In genomic region chr9:20353529-20353928, GRCh38 we compare ENCODE assay signal across 21 cellular contexts.
DNase-seq lines count a peak whose midpoint lies in the region; ATAC-seq, FAIRE-seq and TF ChIP-seq lines count a peak whose summit lies in the region.
"Had no signal": no experiment of that assay in that cellular context is flagged by ENCODE, and none has a peak within 500 bp of the region (broad histone marks: within the 10 kb centered on the region; RNA-seq: fewer than 3 reads in every experiment).

No MANE protein-coding gene starts in this region.

- H3K36me3 Mint-ChIP-seq in activated naive CD4-positive, alpha-beta T cell treated with anti-CD3 and anti-CD28 coated beads, Interleukin-2, amount 10 ng/mL, durations not matched to agents 7 days and 5 days: peaks cover 88% of the 10 kb centered on the region
- H3K36me3 Mint-ChIP-seq in activated naive CD4-positive, alpha-beta T cell treated with anti-CD3 and anti-CD28 coated beads for 36 hours (ENCODE audit: low read depth): peaks cover 27% of the 10 kb centered on the region
- peaks cover 67% of the 10 kb centered on the region for H3K36me3 Mint-ChIP-seq in activated T-helper 17 cell treated with anti-CD3 and anti-CD28 coated beads, Interleukin-2, amount 50 U/mL, for 72 hours (ENCODE audit: low read depth)
- H3K36me3 Mint-ChIP-seq in type B pancreatic cell: peaks cover 34% of the 10 kb centered on the region

- in situ Hi-C loops in HepG2 (cut with HindIII; ENCODE audit: extremely low pct_ligation_motif_present, low pct_unique_long_range_greater_than_20kb) (loop anchor here (25.0 kb wide), 1 partner anchor 759 kb away; no protein-coding TSS in a partner anchor), G401 (cut with HindIII; ENCODE audit: low sequenced_read_pairs) (no loop called here)

- no peak overlapping the region for H3K9ac ChIP-seq in HepG2 (ENCODE audit: insufficient read depth, low read depth, low read length)
- H3K9ac ChIP-seq: neural progenitor cell had no signal

- no peak for TF ChIP-seq POLR2A in HepG2 (IDR thresholded peaks at IDR 0.05; ENCODE audit: insufficient read depth in 1 of 2, low read depth in 2 of 2, low read length in 2 of 2)

- no peak overlapping the region for H3K4me3 Mint-ChIP-seq in activated naive CD4-positive, alpha-beta T cell treated with anti-CD3 and anti-CD28 coated beads, Interleukin-2, amount 10 ng/mL, durations not matched to agents 7 days and 5 days
- no peak overlapping the region for H3K4me3 Mint-ChIP-seq in activated naive CD4-positive, alpha-beta T cell treated with anti-CD3 and anti-CD28 coated beads for 36 hours
- peak overlapping the region; percentile 39 for H3K4me3 Mint-ChIP-seq in activated T-helper 17 cell treated with anti-CD3 and anti-CD28 coated beads, Interleukin-2, amount 50 U/mL, for 72 hours
- peak overlapping the region; percentile 15 for H3K4me3 Mint-ChIP-seq in type B pancreatic cell
- H3K4me3 Mint-ChIP-seq: CD4-positive, alpha-beta T cell; H9; neural progenitor cell had no signal

- TF ChIP-seq RAD21 in HepG2 (CRISPR knock-in tag; IDR thresholded peaks at IDR 0.05): no peak

- no peak for DNase-seq in activated naive CD4-positive, alpha-beta T cell treated with anti-CD3 and anti-CD28 coated beads, Interleukin-2, amount 10 ng/mL, durations not matched to agents 7 days and 5 days
- DNase-seq in activated naive CD4-positive, alpha-beta T cell treated with anti-CD3 and anti-CD28 coated beads for 36 hours: no peak
- DNase-seq in type B pancreatic cell (ENCODE audit: extremely low spot score, unreplicated experiment) (no peak), HepG2 (ENCODE audit: low spot score) (no peak), G401 (ENCODE audit: low spot score) (no peak)
- DNase-seq: activated CD4-positive, alpha-beta T cell treated with anti-CD3 and anti-CD28 coated beads for 48 hours; CD4-positive, alpha-beta T cell; H9; NCI-H2029; NCI-H82; stimulated activated CD4-positive, alpha-beta T cell treated with anti-CD3 and anti-CD28 coated beads, Interleukin-2, amount 100 ng/mL, for 24 hours had no signal

- no peak overlapping the region for H2AFZ ChIP-seq in HepG2 (ENCODE audit: low read length)
- H2AFZ ChIP-seq: neural progenitor cell had no signal

- peaks cover 18% of the 10 kb centered on the region for H3K4me1 ChIP-seq in HepG2 (ENCODE audit: insufficient read depth, low read length)

- CTCF ChIA-PET in activated naive CD4-positive, alpha-beta T cell treated with anti-CD3 and anti-CD28 coated beads, Interleukin-2, amount 10 ng/mL, durations not matched to agents 7 days and 5 days (lab: Charles Lee): no interaction called here
- CTCF ChIA-PET in activated naive CD4-positive, alpha-beta T cell treated with anti-CD3 and anti-CD28 coated beads for 36 hours (lab: Charles Lee): interaction anchor here (2.0 kb wide), 1 partner anchor 10 kb away, joined by 5 read pairs; no protein-coding TSS in a partner anchor
- CTCF ChIA-PET in HepG2 (lab: Yijun Ruan, JAX; ENCODE audit: low intra/inter-chr PET ratio, low total read pairs): no interaction called here

- no peaks in the 10 kb centered on the region for H3K36me3 ChIP-seq in HepG2 (replicated peaks in 1 of 2; ENCODE audit: control insufficient read depth in 1 of 2, insufficient read depth in 2 of 2, low read length in 2 of 2)
- H3K36me3 ChIP-seq: neural progenitor cell, right atrium auricular region had no signal

- H3K9me3 Mint-ChIP-seq in activated naive CD4-positive, alpha-beta T cell treated with anti-CD3 and anti-CD28 coated beads, Interleukin-2, amount 10 ng/mL, durations not matched to agents 7 days and 5 days: no peaks in the 10 kb centered on the region
- H3K9me3 Mint-ChIP-seq in activated naive CD4-positive, alpha-beta T cell treated with anti-CD3 and anti-CD28 coated beads for 36 hours: no peaks in the 10 kb centered on the region
- H3K9me3 Mint-ChIP-seq in activated T-helper 17 cell treated with anti-CD3 and anti-CD28 coated beads, Interleukin-2, amount 50 U/mL, for 72 hours: no peaks in the 10 kb centered on the region
- no peaks in the 10 kb centered on the region for H3K9me3 Mint-ChIP-seq in type B pancreatic cell
- H3K9me3 Mint-ChIP-seq: CD4-positive, alpha-beta T cell; H9; neural progenitor cell had no signal

- no peak overlapping the region for H3K4me3 ChIP-seq in HepG2 (replicated peaks in 1 of 3; ENCODE audit: insufficient read depth in 1 of 3, low read depth in 2 of 3, low read length in 3 of 3)
- H3K4me3 ChIP-seq: A549, gastroesophageal sphincter, neural progenitor cell, right atrium auricular region, suprapubic skin had no signal

- H3K4me2 ChIP-seq in HepG2 (ENCODE audit: low read depth, low read length): no peak overlapping the region
- H3K4me2 ChIP-seq: A549, neural progenitor cell had no signal

- 50% methylated on average over 1 of the region's 1 CpG for WGBS in HepG2 (ENCODE audit: low lambda C conversion rate)

- no peaks in the 10 kb centered on the region for H3K27me3 ChIP-seq in HepG2 (ENCODE audit: control insufficient read depth in 1 of 2, insufficient read depth in 2 of 2, low read length in 2 of 2)
- H3K27me3 ChIP-seq: gastroesophageal sphincter, neural progenitor cell, right atrium auricular region, suprapubic skin had no signal

- intact Hi-C loops in activated naive CD4-positive, alpha-beta T cell treated with anti-CD3 and anti-CD28 coated beads for 36 hours (cut with micrococcal nuclease): loop anchor here (10.0 kb wide), 1 partner anchor 481 kb away; no protein-coding TSS in a partner anchor
- intact Hi-C loops in HepG2 (cut with micrococcal nuclease; ENCODE audit: unreplicated experiment): loop anchor here (10.0 kb wide), 1 partner anchor 511 kb away; no protein-coding TSS in a partner anchor

- peaks cover 71% of the 10 kb centered on the region for H3K4me1 Mint-ChIP-seq in activated naive CD4-positive, alpha-beta T cell treated with anti-CD3 and anti-CD28 coated beads, Interleukin-2, amount 10 ng/mL, durations not matched to agents 7 days and 5 days
- peaks cover 50% of the 10 kb centered on the region for H3K4me1 Mint-ChIP-seq in activated naive CD4-positive, alpha-beta T cell treated with anti-CD3 and anti-CD28 coated beads for 36 hours (ENCODE audit: low read depth)
- H3K4me1 Mint-ChIP-seq in activated T-helper 17 cell treated with anti-CD3 and anti-CD28 coated beads, Interleukin-2, amount 50 U/mL, for 72 hours: peaks cover 15% of the 10 kb centered on the region
- peaks cover 58% of the 10 kb centered on the region for H3K4me1 Mint-ChIP-seq in type B pancreatic cell (ENCODE audit: unreplicated experiment)

- no peaks in the 10 kb centered on the region; the same call in 1 of the 2 replicates for H4K20me1 ChIP-seq in HepG2 (ENCODE audit: insufficient read depth, low read length)

- H3K27me3 Mint-ChIP-seq in activated naive CD4-positive, alpha-beta T cell treated with anti-CD3 and anti-CD28 coated beads, Interleukin-2, amount 10 ng/mL, durations not matched to agents 7 days and 5 days: no peaks in the 10 kb centered on the region
- H3K27me3 Mint-ChIP-seq in activated naive CD4-positive, alpha-beta T cell treated with anti-CD3 and anti-CD28 coated beads for 36 hours (ENCODE audit: low read depth): no peaks in the 10 kb centered on the region
- no peaks in the 10 kb centered on the region for H3K27me3 Mint-ChIP-seq in activated T-helper 17 cell treated with anti-CD3 and anti-CD28 coated beads, Interleukin-2, amount 50 U/mL, for 72 hours
- H3K27me3 Mint-ChIP-seq in type B pancreatic cell: no peaks in the 10 kb centered on the region
- H3K27me3 Mint-ChIP-seq: CD4-positive, alpha-beta T cell had no signal

- TF ChIP-seq CTCF in type B pancreatic cell (conservative IDR thresholded peaks at IDR 0.05) (no peak), HepG2 (CRISPR knock-in tag; IDR thresholded peaks at IDR 0.05) (no peak)

- no peak for FAIRE-seq in HepG2 (lab: Jason Lieb, UNC)
- FAIRE-seq: A549, endothelial cell of umbilical vein had no signal

- no peak overlapping the region for H3K27ac ChIP-seq in HepG2 (ENCODE audit: extremely low read length, insufficient read depth, low read length)
- H3K27ac ChIP-seq: A549, neural progenitor cell, right atrium auricular region, suprapubic skin had no signal

- ATAC-seq in HG02759 (IDR thresholded peaks at IDR 0.05; ENCODE audit: unreplicated experiment) (peak; percentile 55), HepG2 (no peak), GM21526 (IDR thresholded peaks at IDR 0.05; ENCODE audit: low FRiP score, unreplicated experiment) (no peak)
- no peak for ATAC-seq in activated T-helper 17 cell treated with anti-CD3 and anti-CD28 coated beads, Interleukin-2, amount 50 U/mL, for 72 hours (replicated peaks)
- ATAC-seq: A549, gastroesophageal sphincter, Right ventricle myocardium inferior had no signal

- POLR2A ChIA-PET in HepG2 (lab: Yijun Ruan, JAX): no interaction called here

- BruUV-seq in HepG2 (replicated peaks; lab: Mats Ljungman, UMichigan): no TSS peak

- TF ChIP-seq EP300 in HepG2 (IDR thresholded peaks at IDR 0.05; ENCODE audit: low read depth in 2 of 2, low read length in 2 of 2) (no peak), HepG2 (CRISPR knock-in tag; IDR thresholded peaks at IDR 0.05; ENCODE audit: borderline replicate concordance) (no peak)

- H3K79me2 ChIP-seq in HepG2 (ENCODE audit: insufficient read depth, low read length): no peaks in the 10 kb centered on the region

- no peaks in the 10 kb centered on the region for H3K9me3 ChIP-seq in HepG2 (ENCODE audit: low read length)
- H3K9me3 ChIP-seq: A549, gastroesophageal sphincter, right atrium auricular region, suprapubic skin had no signal

- H3K27ac Mint-ChIP-seq in activated naive CD4-positive, alpha-beta T cell treated with anti-CD3 and anti-CD28 coated beads, Interleukin-2, amount 10 ng/mL, durations not matched to agents 7 days and 5 days: peak overlapping the region; percentile 37
- H3K27ac Mint-ChIP-seq in activated naive CD4-positive, alpha-beta T cell treated with anti-CD3 and anti-CD28 coated beads for 36 hours: no peak overlapping the region
- H3K27ac Mint-ChIP-seq in activated T-helper 17 cell treated with anti-CD3 and anti-CD28 coated beads, Interleukin-2, amount 50 U/mL, for 72 hours: no peak overlapping the region
- H3K27ac Mint-ChIP-seq in type B pancreatic cell: peak overlapping the region; percentile 96
- H3K27ac Mint-ChIP-seq: CD4-positive, alpha-beta T cell; H9; neural progenitor cell had no signal

TF ChIP-seq in HepG2, 621 proteins besides CTCF, POLR2A, EP300 and RAD21 (continues in another document):
- no peak for TF ChIP-seq PREB (CRISPR knock-in tag; IDR thresholded peaks at IDR 0.05)
- TF ChIP-seq ZNF570 (CRISPR knock-in tag; IDR thresholded peaks at IDR 0.05; ENCODE audit: borderline replicate concordance): no peak
- no peak for TF ChIP-seq KLF6 (CRISPR knock-in tag; IDR thresholded peaks at IDR 0.05)

Comparison
In these comparisons a context has a peak if more than half of its experiments do, and no peak if none do; other contexts are left out.
1. H3K27ac Mint-ChIP-seq: peak in activated naive CD4-positive, alpha-beta T cell treated with anti-CD3 and anti-CD28 coated beads, Interleukin-2, amount 10 ng/mL, durations not matched to agents 7 days and 5 days (single experiment) and type B pancreatic cell (single experiment); none in activated naive CD4-positive, alpha-beta T cell treated with anti-CD3 and anti-CD28 coated beads for 36 hours (single experiment) and activated T-helper 17 cell treated with anti-CD3 and anti-CD28 coated beads, Interleukin-2, amount 50 U/mL, for 72 hours (single experiment).
2. H3K4me3 Mint-ChIP-seq: peak in activated T-helper 17 cell treated with anti-CD3 and anti-CD28 coated beads, Interleukin-2, amount 50 U/mL, for 72 hours (single experiment) and type B pancreatic cell (single experiment); none in activated naive CD4-positive, alpha-beta T cell treated with anti-CD3 and anti-CD28 coated beads, Interleukin-2, amount 10 ng/mL, durations not matched to agents 7 days and 5 days (single experiment) and activated naive CD4-positive, alpha-beta T cell treated with anti-CD3 and anti-CD28 coated beads for 36 hours (single experiment).